ENCODE assay signal across 1 cellular context in the genomic region with DNA sequence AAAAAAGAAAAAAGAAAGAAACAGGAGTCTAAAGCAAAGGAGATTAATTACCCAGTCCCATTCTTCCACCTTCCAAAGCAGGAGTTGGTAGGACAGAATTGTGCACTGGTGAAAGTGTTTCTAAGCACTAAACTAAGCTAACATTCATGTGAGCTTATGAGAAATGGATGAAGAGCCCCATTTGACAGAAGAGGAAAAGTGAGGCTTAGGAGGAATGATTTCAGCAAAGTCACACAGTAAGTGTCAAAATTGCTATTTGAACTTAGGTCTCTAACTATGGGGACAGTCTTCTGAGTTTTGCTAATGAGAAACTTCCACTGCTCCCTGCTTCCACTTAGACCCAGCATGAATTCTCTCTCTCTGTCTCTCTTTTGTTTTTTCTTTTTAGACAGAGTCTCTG.
TF ChIP-seq lines count a peak whose summit lies in the region.

No MANE protein-coding gene starts in this region.

TF ChIP-seq in K562, 482 proteins besides CTCF, POLR2A, EP300 and RAD21:
- peak; percentile 82 for TF ChIP-seq RBM25 (IDR thresholded peaks at IDR 0.05; ENCODE audit: low read depth, low read length, severe bottlenecking)
- TF ChIP-seq, protein P1, sequence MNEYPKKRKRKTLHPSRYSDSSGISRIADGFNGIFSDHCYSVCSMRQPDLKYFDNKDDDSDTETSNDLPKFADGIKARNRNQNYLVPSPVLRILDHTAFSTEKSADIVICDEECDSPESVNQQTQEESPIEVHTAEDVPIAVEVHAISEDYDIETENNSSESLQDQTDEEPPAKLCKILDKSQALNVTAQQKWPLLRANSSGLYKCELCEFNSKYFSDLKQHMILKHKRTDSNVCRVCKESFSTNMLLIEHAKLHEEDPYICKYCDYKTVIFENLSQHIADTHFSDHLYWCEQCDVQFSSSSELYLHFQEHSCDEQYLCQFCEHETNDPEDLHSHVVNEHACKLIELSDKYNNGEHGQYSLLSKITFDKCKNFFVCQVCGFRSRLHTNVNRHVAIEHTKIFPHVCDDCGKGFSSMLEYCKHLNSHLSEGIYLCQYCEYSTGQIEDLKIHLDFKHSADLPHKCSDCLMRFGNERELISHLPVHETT (CRISPR knock-in tag; conservative IDR thresholded peaks at IDR 0.05 in 1 of 2, IDR thresholded peaks at IDR 0.05 in 1 of 2), result no peak
- peak; percentile 59 for TF ChIP-seq BCOR (IDR thresholded peaks at IDR 0.05)
- no peak for TF ChIP-seq C11orf30 (IDR thresholded peaks at IDR 0.05; ENCODE audit: low read depth)
- TF ChIP-seq, protein P2, sequence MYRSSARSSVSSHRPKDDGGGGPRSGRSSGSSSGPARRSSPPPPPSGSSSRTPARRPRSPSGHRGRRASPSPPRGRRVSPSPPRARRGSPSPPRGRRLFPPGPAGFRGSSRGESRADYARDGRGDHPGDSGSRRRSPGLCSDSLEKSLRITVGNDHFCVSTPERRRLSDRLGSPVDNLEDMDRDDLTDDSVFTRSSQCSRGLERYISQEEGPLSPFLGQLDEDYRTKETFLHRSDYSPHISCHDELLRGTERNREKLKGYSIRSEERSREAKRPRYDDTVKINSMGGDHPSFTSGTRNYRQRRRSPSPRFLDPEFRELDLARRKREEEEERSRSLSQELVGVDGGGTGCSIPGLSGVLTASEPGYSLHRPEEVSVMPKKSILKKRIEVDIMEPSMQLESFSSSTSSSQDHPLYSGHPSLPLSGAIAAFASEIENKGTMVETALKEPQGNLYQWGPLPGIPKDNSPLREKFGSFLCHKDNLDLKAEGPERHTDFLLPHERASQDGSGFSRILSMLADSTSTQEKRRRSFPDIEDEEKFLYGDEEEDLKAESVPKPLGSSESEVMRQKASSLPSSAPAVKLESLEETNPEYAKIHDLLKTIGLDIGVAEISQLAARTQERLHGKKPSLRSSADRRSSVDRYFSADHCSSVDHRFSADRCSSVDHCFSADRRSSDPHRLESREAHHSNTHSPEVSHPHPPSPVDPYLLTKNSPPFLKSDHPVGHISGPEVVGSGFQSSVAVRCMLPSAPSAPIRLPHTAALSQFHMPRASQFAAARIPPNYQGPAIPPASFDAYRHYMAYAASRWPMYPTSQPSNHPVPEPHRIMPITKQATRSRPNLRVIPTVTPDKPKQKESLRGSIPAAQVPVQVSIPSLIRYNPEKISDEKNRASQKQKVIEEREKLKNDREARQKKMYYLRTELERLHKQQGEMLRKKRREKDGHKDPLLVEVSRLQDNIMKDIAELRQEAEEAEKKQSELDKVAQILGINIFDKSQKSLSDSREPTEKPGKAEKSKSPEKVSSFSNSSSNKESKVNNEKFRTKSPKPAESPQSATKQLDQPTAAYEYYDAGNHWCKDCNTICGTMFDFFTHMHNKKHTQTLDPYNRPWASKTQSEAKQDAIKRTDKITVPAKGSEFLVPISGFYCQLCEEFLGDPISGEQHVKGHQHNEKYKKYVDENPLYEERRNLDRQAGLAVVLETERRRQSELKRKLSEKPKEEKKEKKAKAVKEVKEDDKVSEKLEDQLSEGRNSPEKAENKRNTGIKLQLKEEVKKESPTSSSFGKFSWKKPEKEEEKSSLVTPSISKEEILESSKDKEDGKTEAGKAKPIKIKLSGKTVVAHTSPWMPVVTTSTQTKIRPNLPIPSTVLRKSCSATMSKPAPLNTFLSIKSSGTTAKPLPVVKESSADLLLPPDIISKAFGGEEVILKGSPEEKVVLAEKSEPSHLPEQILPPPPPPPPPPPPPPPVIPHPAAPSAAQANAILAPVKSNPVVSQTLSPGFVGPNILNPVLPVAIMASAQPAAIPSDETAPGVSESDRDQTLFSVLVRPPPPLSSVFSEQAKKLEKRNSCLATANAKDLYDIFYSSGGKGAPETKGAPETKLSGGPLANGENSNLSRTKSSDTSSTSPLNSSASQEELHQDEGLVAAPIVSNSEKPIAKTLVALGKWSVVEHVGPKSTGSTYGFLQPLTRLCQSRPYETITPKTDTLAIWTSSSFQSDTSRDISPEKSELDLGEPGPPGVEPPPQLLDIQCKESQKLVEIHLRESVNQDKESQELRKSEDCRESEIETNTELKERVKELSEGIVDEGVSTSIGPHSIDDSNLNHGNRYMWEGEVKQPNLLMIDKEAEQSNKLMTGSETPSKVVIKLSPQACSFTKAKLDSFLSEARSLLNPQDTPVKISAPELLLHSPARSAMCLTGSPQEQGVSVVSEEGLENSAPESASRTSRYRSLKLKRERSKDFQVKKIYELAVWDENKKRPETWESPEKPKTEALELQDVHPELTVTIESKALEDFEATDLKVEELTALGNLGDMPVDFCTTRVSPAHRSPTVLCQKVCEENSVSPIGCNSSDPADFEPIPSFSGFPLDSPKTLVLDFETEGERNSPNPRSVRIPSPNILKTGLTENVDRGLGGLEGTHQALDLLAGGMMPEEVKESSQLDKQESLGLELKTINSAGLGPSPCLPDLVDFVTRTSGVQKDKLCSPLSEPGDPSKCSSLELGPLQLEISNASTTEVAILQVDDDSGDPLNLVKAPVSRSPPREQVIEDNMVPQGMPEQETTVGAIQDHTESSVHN (IDR thresholded peaks at IDR 0.05; ENCODE audit: borderline replicate concordance in 1 of 2, low read depth in 1 of 2), result no peak
- TF ChIP-seq HDAC2 (IDR thresholded peaks at IDR 0.05), result 0 out of 2 replicates have a peak, but pooled peaks have one; percentile 27
TF ChIP-seq in K562: peak in this region for 3.
